In genomic region chr3:122572940-122573412, GRCh38 we compare ENCODE assay signal across 1 cellular context.
TF ChIP-seq lines count a peak whose summit lies in the region.

No MANE protein-coding gene starts in this region.

TF ChIP-seq in HepG2, 621 proteins besides CTCF, POLR2A, EP300 and RAD21 (continued from another document and continues in another):
- TF ChIP-seq MXI1 (IDR thresholded peaks at IDR 0.05; ENCODE audit: borderline replicate concordance, low read depth, low read length) (peak; percentile 27; the same call in 1 of the 3 replicates), SMC3 (IDR thresholded peaks at IDR 0.05; ENCODE audit: low read length) (peak; percentile 14; the same call in 1 of the 2 replicates), RFXAP (CRISPR knock-in tag; IDR thresholded peaks at IDR 0.05; ENCODE audit: borderline replicate concordance) (no peak), ZNF501 (CRISPR knock-in tag; IDR thresholded peaks at IDR 0.05) (peak; percentile 43; the same call in 1 of the 2 replicates), NFIC (IDR thresholded peaks at IDR 0.05; ENCODE audit: low read length) (no peak), HNRNPH1 (optimal IDR thresholded peaks at IDR 0.05; ENCODE audit: low read depth, low read length) (no peak), SP2 (CRISPR knock-in tag; IDR thresholded peaks at IDR 0.05) (no peak), TEF (CRISPR knock-in tag; IDR thresholded peaks at IDR 0.05) (no peak), GTF2F1 (IDR thresholded peaks at IDR 0.05; ENCODE audit: low read length) (no peak), ZNF331 (CRISPR knock-in tag; IDR thresholded peaks at IDR 0.05) (peak; percentile 47; the same call in 1 of the 2 replicates), CHD2 (IDR thresholded peaks at IDR 0.05; ENCODE audit: low read depth, low read length) (no peak), JUND (CRISPR knock-in tag; IDR thresholded peaks at IDR 0.05) (peak; percentile 66; the same call in 1 of the 2 replicates), RFX5 (IDR thresholded peaks at IDR 0.05; ENCODE audit: low read depth, low read length) (no peak), ZNF224 (CRISPR knock-in tag; IDR thresholded peaks at IDR 0.05) (no peak), SRF (IDR thresholded peaks at IDR 0.05; ENCODE audit: low read depth, low read length) (no peak), ZNF451 (CRISPR knock-in tag; IDR thresholded peaks at IDR 0.05) (no peak), IRF2 (CRISPR knock-in tag; IDR thresholded peaks at IDR 0.05) (peak; percentile 81; the same call in 1 of the 2 replicates), ARHGAP35 (CRISPR knock-in tag; IDR thresholded peaks at IDR 0.05; ENCODE audit: borderline replicate concordance) (no peak), ZBTB21 (CRISPR knock-in tag; IDR thresholded peaks at IDR 0.05) (no peak), MAF1 (CRISPR knock-in tag; IDR thresholded peaks at IDR 0.05; ENCODE audit: borderline replicate concordance) (no peak), FLYWCH1 (CRISPR knock-in tag; IDR thresholded peaks at IDR 0.05) (no peak), ZMAT3 (CRISPR knock-in tag; conservative IDR thresholded peaks at IDR 0.05) (no peak), ZFP36L2 (CRISPR knock-in tag; IDR thresholded peaks at IDR 0.05) (no peak), ERF (CRISPR knock-in tag; IDR thresholded peaks at IDR 0.05) (0 out of 2 replicates have a peak, but pooled peaks have one; percentile 21), KLF12 (CRISPR knock-in tag; IDR thresholded peaks at IDR 0.05; ENCODE audit: borderline replicate concordance) (no peak), ZC3H13 (CRISPR knock-in tag; IDR thresholded peaks at IDR 0.05) (no peak), ZNF30 (CRISPR knock-in tag; IDR thresholded peaks at IDR 0.05) (no peak), ZNF367 (CRISPR knock-in tag; IDR thresholded peaks at IDR 0.05; ENCODE audit: borderline replicate concordance) (no peak), ARNT (IDR thresholded peaks at IDR 0.05) (no peak), FOSL1 (CRISPR knock-in tag; IDR thresholded peaks at IDR 0.05; ENCODE audit: borderline replicate concordance) (peak; percentile 65; the same call in 1 of the 2 replicates), RXRA (CRISPR knock-in tag; IDR thresholded peaks at IDR 0.05) (peak; percentile 45; the same call in 1 of the 2 replicates), NFIB (CRISPR knock-in tag; IDR thresholded peaks at IDR 0.05; ENCODE audit: borderline replicate concordance) (no peak), ZNF530 (CRISPR knock-in tag; IDR thresholded peaks at IDR 0.05; ENCODE audit: low read depth) (no peak), ZNF101 (CRISPR knock-in tag; IDR thresholded peaks at IDR 0.05; ENCODE audit: borderline replicate concordance, low read depth) (no peak), AHR (CRISPR knock-in tag; IDR thresholded peaks at IDR 0.05) (no peak), TEAD2 (CRISPR knock-in tag; IDR thresholded peaks at IDR 0.05) (no peak), HOXD1 (CRISPR knock-in tag; IDR thresholded peaks at IDR 0.05) (no peak), IKZF5 (CRISPR knock-in tag; IDR thresholded peaks at IDR 0.05) (peak; percentile 31; the same call in 1 of the 2 replicates), ARID2 (CRISPR knock-in tag; IDR thresholded peaks at IDR 0.05; ENCODE audit: borderline replicate concordance) (no peak), ZNF780A (CRISPR knock-in tag; IDR thresholded peaks at IDR 0.05) (no peak), NFAT5 (CRISPR knock-in tag; IDR thresholded peaks at IDR 0.05) (no peak), HOXA5 (CRISPR knock-in tag; IDR thresholded peaks at IDR 0.05) (no peak), ZNF362 (CRISPR knock-in tag; IDR thresholded peaks at IDR 0.05; ENCODE audit: borderline replicate concordance) (no peak), KMT2A (CRISPR knock-in tag; IDR thresholded peaks at IDR 0.05) (no peak), ZNF83 (CRISPR knock-in tag; IDR thresholded peaks at IDR 0.05; ENCODE audit: borderline replicate concordance) (no peak), NRL (CRISPR knock-in tag; IDR thresholded peaks at IDR 0.05; ENCODE audit: borderline replicate concordance) (no peak), YEATS2 (CRISPR knock-in tag; IDR thresholded peaks at IDR 0.05; ENCODE audit: borderline replicate concordance) (no peak; the same call in 1 of the 2 replicates), ZKSCAN5 (CRISPR knock-in tag; IDR thresholded peaks at IDR 0.05) (peak; percentile 91), SCMH1 (CRISPR knock-in tag; IDR thresholded peaks at IDR 0.05; ENCODE audit: borderline replicate concordance) (no peak), SUZ12 (IDR thresholded peaks at IDR 0.05; ENCODE audit: low read depth, low read length) (no peak), ZNF318 (CRISPR knock-in tag; IDR thresholded peaks at IDR 0.05) (no peak), ZNF747 (CRISPR knock-in tag; IDR thresholded peaks at IDR 0.05; ENCODE audit: borderline replicate concordance) (no peak), PRPF4 (IDR thresholded peaks at IDR 0.05; ENCODE audit: low read depth, low read length, poor library complexity, severe bottlenecking) (no peak), NFRKB (IDR thresholded peaks at IDR 0.05) (no peak)
